Comparison of ENCODE assay signal across 18 cellular contexts in the genomic region with DNA sequence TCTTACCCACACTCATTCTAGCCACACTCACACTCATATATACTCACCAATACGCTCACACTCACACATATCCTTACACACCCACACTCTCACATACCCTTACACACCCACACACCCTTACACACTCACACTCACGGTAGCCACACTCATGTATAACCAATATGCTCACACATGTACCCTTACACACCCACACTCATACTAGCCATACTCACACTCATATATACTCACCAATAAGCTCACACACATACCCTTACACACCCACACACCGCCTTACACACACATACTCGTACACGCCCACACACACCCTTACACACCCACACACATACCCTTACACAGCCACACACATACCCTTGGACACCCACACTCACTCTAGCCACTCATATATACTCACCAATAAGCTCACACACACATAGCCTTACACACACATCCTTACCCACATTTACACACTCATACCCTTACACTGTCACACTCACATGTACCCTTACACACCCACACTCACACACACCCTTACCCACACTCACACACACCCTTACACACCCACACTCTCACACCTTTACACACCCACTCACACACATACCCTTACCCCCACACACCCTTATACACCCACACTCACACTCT.
"Had no signal": no experiment of that assay in that cellular context is flagged by ENCODE, and none has a peak within 500 bp of the region (broad histone marks: within the 10 kb centered on the region; RNA-seq: fewer than 3 reads in every experiment).

No MANE protein-coding gene starts in this region.

- H2AFZ ChIP-seq: neural progenitor cell had no signal

- H3K27ac ChIP-seq: breast epithelium, neural progenitor cell, ovary had no signal

- H3K27me3 ChIP-seq: breast epithelium, neural progenitor cell, ovary, tibial nerve had no signal

- ATAC-seq: activated T-cell treated with anti-CD3 and anti-CD28 coated beads, Interleukin-2, amount 50 U/mL, for 4 hours; naive thymus-derived CD4-positive, alpha-beta T cell had no signal

- H3K4me3 Mint-ChIP-seq: activated CD4-positive, alpha-beta T cell treated with anti-CD3 and anti-CD28 coated beads, Interleukin-2, amount 10 ng/mL, durations not matched to agents 24 days and 14 days; activated naive CD4-positive, alpha-beta T cell treated with anti-CD3 and anti-CD28 coated beads, Interleukin-2, amount 50 U/mL, for 24 hours; activated T-cell treated with anti-CD3 and anti-CD28 coated beads, Interleukin-2, amount 50 U/mL, for 4 hours; dendritic cell treated with granulocyte-macrophage colony-stimulating factor and Interleukin-4, amounts not matched to agents 40 ng/mL and 50 ng/mL, for 4 days; memory B cell; naive thymus-derived CD4-positive, alpha-beta T cell; neural progenitor cell; T-helper 2 cell treated with Interferon-gamma antibody and Interleukin-4, amounts not matched to agents 5 μg/mL and 100 μg/mL, for 36 hours had no signal

- H3K27ac Mint-ChIP-seq: activated CD4-positive, alpha-beta T cell treated with anti-CD3 and anti-CD28 coated beads, Interleukin-2, amount 10 ng/mL, durations not matched to agents 24 days and 14 days; activated naive CD4-positive, alpha-beta T cell treated with anti-CD3 and anti-CD28 coated beads, Interleukin-2, amount 50 U/mL, for 24 hours; dendritic cell treated with granulocyte-macrophage colony-stimulating factor and Interleukin-4, amounts not matched to agents 40 ng/mL and 50 ng/mL, for 4 days; memory B cell; naive thymus-derived CD4-positive, alpha-beta T cell; neural progenitor cell; T-helper 2 cell treated with Interferon-gamma antibody and Interleukin-4, amounts not matched to agents 5 μg/mL and 100 μg/mL, for 36 hours had no signal

- H3K36me3 Mint-ChIP-seq: activated naive CD4-positive, alpha-beta T cell treated with anti-CD3 and anti-CD28 coated beads, Interleukin-2, amount 50 U/mL, for 24 hours; naive thymus-derived CD4-positive, alpha-beta T cell; neural progenitor cell had no signal

- H3K9me3 ChIP-seq: breast epithelium, ovary, tibial nerve had no signal

- DNase-seq: activated CD4-positive, alpha-beta T cell treated with anti-CD3 and anti-CD28 coated beads, Interleukin-2, amount 10 ng/mL, durations not matched to agents 24 days and 14 days; activated CD4-positive, CD25-positive, alpha-beta regulatory T cell; activated CD8-positive, alpha-beta memory T cell treated with anti-CD3 and anti-CD28 coated beads, Interleukin-2, amount 50 U/mL, for 4 hours; activated T-cell treated with anti-CD3 and anti-CD28 coated beads, Interleukin-2, amount 50 U/mL, for 4 hours; effector memory CD4-positive, alpha-beta T cell; naive thymus-derived CD4-positive, alpha-beta T cell; ovary; stimulated activated CD4-positive, alpha-beta T cell treated with anti-CD3 and anti-CD28 coated beads, Interleukin-1b, Interleukin-23, amount 100 ng/mL, for 48 hours; stimulated activated CD8-positive, alpha-beta memory T cell treated with anti-CD3 and anti-CD28 coated beads, Interleukin-4, amount 100 ng/mL, for 48 hours; stimulated activated naive CD4-positive, alpha-beta T cell had no signal

- H3K36me3 ChIP-seq: breast epithelium, neural progenitor cell, ovary, tibial nerve had no signal

- H3K9me3 Mint-ChIP-seq: activated CD4-positive, alpha-beta T cell treated with anti-CD3 and anti-CD28 coated beads, Interleukin-2, amount 10 ng/mL, durations not matched to agents 24 days and 14 days; activated naive CD4-positive, alpha-beta T cell treated with anti-CD3 and anti-CD28 coated beads, Interleukin-2, amount 50 U/mL, for 24 hours; activated T-cell treated with anti-CD3 and anti-CD28 coated beads, Interleukin-2, amount 50 U/mL, for 4 hours; dendritic cell treated with granulocyte-macrophage colony-stimulating factor and Interleukin-4, amounts not matched to agents 40 ng/mL and 50 ng/mL, for 4 days; memory B cell; naive thymus-derived CD4-positive, alpha-beta T cell; neural progenitor cell; T-helper 2 cell treated with Interferon-gamma antibody and Interleukin-4, amounts not matched to agents 5 μg/mL and 100 μg/mL, for 36 hours had no signal

- H3K4me1 ChIP-seq: breast epithelium had no signal

- H3K27me3 Mint-ChIP-seq: activated CD4-positive, alpha-beta T cell treated with anti-CD3 and anti-CD28 coated beads, Interleukin-2, amount 10 ng/mL, durations not matched to agents 24 days and 14 days; activated naive CD4-positive, alpha-beta T cell treated with anti-CD3 and anti-CD28 coated beads, Interleukin-2, amount 50 U/mL, for 24 hours; dendritic cell treated with granulocyte-macrophage colony-stimulating factor and Interleukin-4, amounts not matched to agents 40 ng/mL and 50 ng/mL, for 4 days; memory B cell; naive thymus-derived CD4-positive, alpha-beta T cell had no signal

- H3K4me3 ChIP-seq: breast epithelium, neural progenitor cell, ovary, tibial nerve had no signal

- H3K9ac ChIP-seq: neural progenitor cell had no signal

- FAIRE-seq: astrocyte had no signal
